In genomic region chr3:109071349-109072142, GRCh38 we compare ENCODE assay signal across 12 cellular contexts. TPM values are rescaled to one million over a fixed set of nuclear protein-coding genes. Genes with fewer than 3 reads are reported as not detected.
DNase-seq lines count a peak whose midpoint lies in the region; ATAC-seq and TF ChIP-seq lines count a peak whose summit lies in the region.
"Had no signal": no experiment of that assay in that cellular context is flagged by ENCODE, and none has a peak within 500 bp of the region (broad histone marks: within the 10 kb centered on the region; RNA-seq: fewer than 3 reads in every experiment).

No MANE protein-coding gene starts in this region.

- H3K27me3 ChIP-seq in body of pancreas (no peaks in the 10 kb centered on the region), spleen (replicated peaks in 1 of 7) (no peaks in the 10 kb centered on the region)
- H3K27me3 ChIP-seq: SJCRH30, upper lobe of left lung had no signal

- peak; percentile 50 for ATAC-seq in GM18511 (IDR thresholded peaks at IDR 0.05; ENCODE audit: unreplicated experiment)
- peak; percentile 53 for ATAC-seq in GM21529 (IDR thresholded peaks at IDR 0.05; ENCODE audit: unreplicated experiment)
- ATAC-seq in body of pancreas, result peak; percentile 47

- TF ChIP-seq EP300 in Ishikawa (IDR thresholded peaks at IDR 0.05; ENCODE audit: borderline replicate concordance), result no peak

- TF ChIP-seq POLR2A in body of pancreas (IDR thresholded peaks at IDR 0.05) (no peak), spleen (IDR thresholded peaks at IDR 0.05) (no peak)

- no peaks in the 10 kb centered on the region for H3K9me3 ChIP-seq in body of pancreas
- peaks cover 0 to 3% (median 0%) of the 10 kb centered on the region in 8 donors for H3K9me3 ChIP-seq in spleen
- H3K9me3 ChIP-seq: SJCRH30, upper lobe of left lung had no signal

- peak; percentile 15; the same call in 1 of the 2 replicates for TF ChIP-seq RAD21 in Ishikawa (IDR thresholded peaks at IDR 0.05; ENCODE audit: low read depth)

- H3K27ac ChIP-seq in body of pancreas, result no peak overlapping the region
- H3K27ac ChIP-seq in spleen, result no peak overlapping the region
- H3K27ac ChIP-seq: SJCRH30, upper lobe of left lung had no signal

- H3K36me3 ChIP-seq in body of pancreas (replicated peaks in 1 of 2; ENCODE audit: insufficient read depth in 1 of 2, low read depth in 2 of 2) (no peaks in the 10 kb centered on the region), spleen (no peaks in the 10 kb centered on the region)
- H3K36me3 ChIP-seq: SJCRH30, upper lobe of left lung had no signal

- TF ChIP-seq CTCF in body of pancreas (IDR thresholded peaks at IDR 0.05), result no peak
- TF ChIP-seq CTCF in spleen (IDR thresholded peaks at IDR 0.05 in 8 of 11, conservative IDR thresholded peaks at IDR 0.05 in 3 of 11), result no peak

- intact Hi-C loops in body of pancreas (cut with DNase I) (no loop called here), spleen (cut with DNase I; ENCODE audit: low total_unique reads) (no loop called here)

- WGBS in body of pancreas, 2 donors, result 22 to 40% methylated on average over 4 of the region's 4 CpGs
- WGBS in spleen, 5 donors, result 20 to 38% (median 28%) methylated on average over 4 of the region's 4 CpGs

- H3K4me1 ChIP-seq in body of pancreas (peaks cover 8% of the 10 kb centered on the region), spleen (peaks cover 3 to 15% (median 10%) of the 10 kb centered on the region in 6 donors)
- H3K4me1 ChIP-seq: SJCRH30, upper lobe of left lung had no signal

- H3K4me3 ChIP-seq in body of pancreas (no peak overlapping the region), spleen (no peak overlapping the region)
- H3K4me3 ChIP-seq: SJCRH30, upper lobe of left lung had no signal

- DNase-seq in body of pancreas (peak; percentile 23 to 51 (median 30)), NCI-H345 (lab: John Stamatoyannopoulos, UW) (no peak), mesenteric fat pad (ENCODE audit: low spot score) (no peak), spleen (no peak)
- no peak for DNase-seq in activated naive CD4-positive, alpha-beta T cell treated with anti-CD3 and anti-CD28 coated beads, Interleukin-2, amount 50 U/mL, for 16 hours
- DNase-seq: activated T-cell treated with anti-CD3 and anti-CD28 coated beads, Interleukin-2, amount 50 U/mL, for 1 hour; GDM1; SJCRH30; upper lobe of left lung had no signal

TF ChIP-seq in Ishikawa, 13 proteins besides CTCF, POLR2A, EP300 and RAD21:
- TF ChIP-seq ZBTB7A (IDR thresholded peaks at IDR 0.05; ENCODE audit: low read depth) (no peak), USF1 (IDR thresholded peaks at IDR 0.05) (no peak), TEAD4 (IDR thresholded peaks at IDR 0.05) (no peak), TAF1 (IDR thresholded peaks at IDR 0.05; ENCODE audit: low read depth) (no peak), REST (IDR thresholded peaks at IDR 0.05; ENCODE audit: low read depth) (no peak), CEBPB (IDR thresholded peaks at IDR 0.05) (no peak), NFIC (IDR thresholded peaks at IDR 0.05) (no peak), CREB1 (IDR thresholded peaks at IDR 0.05; ENCODE audit: low read depth) (no peak), TCF12 (IDR thresholded peaks at IDR 0.05; ENCODE audit: low read depth) (no peak)
- TF ChIP-seq, protein P1, sequence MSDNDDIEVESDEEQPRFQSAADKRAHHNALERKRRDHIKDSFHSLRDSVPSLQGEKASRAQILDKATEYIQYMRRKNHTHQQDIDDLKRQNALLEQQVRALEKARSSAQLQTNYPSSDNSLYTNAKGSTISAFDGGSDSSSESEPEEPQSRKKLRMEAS (IDR thresholded peaks at IDR 0.05), result no peak

RNA-seq across cellular contexts. Expression of gene MORC1, which starts 46.4 kb away (rescaled TPM):
- total RNA-seq in body of pancreas (not detected), mesenteric fat pad (not detected), spleen (under 1 TPM in 3 of 7 donors, not detected in 4; 0.13 to 0.24 (median 0.14) TPM)
- polyA plus RNA-seq in spleen, result under 1 TPM in 1 of 3 donors, not detected in 2; 0.03 TPM
- total RNA-seq: SJCRH30 had no signal

Comparison
In these comparisons a context has a peak if more than half of its experiments do, and no peak if none do; other contexts are left out.
1. DNase-seq: peak in body of pancreas (4 of 4); none in NCI-H345 (single experiment), mesenteric fat pad (single experiment), activated naive CD4-positive, alpha-beta T cell treated with anti-CD3 and anti-CD28 coated beads, Interleukin-2, amount 50 U/mL, for 16 hours (single experiment) and spleen (single experiment).
2. Peak in every context shown above with its lines, with median percentiles within 50 percentile points of each other: ATAC-seq.